Comparison of ENCODE assay signal across 8 cellular contexts in the genomic region with DNA sequence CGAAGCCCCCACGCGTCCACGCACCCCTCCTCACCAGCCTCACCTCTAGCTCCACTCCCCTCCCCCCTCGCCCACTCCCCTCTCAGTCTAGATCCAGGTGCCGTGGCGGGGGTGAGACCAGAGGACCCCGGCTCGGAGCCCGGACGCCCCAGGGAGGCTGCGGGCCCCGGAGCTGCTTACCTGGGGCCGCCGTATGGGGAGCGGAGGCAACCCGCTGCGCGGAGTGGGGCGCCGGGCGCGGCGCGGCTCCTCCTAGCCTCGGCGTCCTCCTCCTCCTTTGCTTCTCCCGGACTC. TPM values are rescaled to one million over a fixed set of nuclear protein-coding genes. Genes with fewer than 3 reads are reported as not detected.
DNase-seq lines count a peak whose midpoint lies in the region; ATAC-seq and TF ChIP-seq lines count a peak whose summit lies in the region.

No MANE protein-coding gene starts in this region.

- in situ Hi-C loops in gastrocnemius medialis (cut with MboI; ENCODE audit: low sequenced_read_pairs in 4 of 4), result loop anchor here in 1 of 4 donors (25.0 kb wide), 1 partner anchor 474 kb away; no protein-coding TSS in a partner anchor
- in situ Hi-C loops in KBM-7 (cut with MboI; ENCODE audit: low pct_unique_long_range_greater_than_20kb, low sequenced_read_pairs), result no loop called here

- peak overlapping the region; percentile 79 for H3K4me3 ChIP-seq in SK-N-MC
- peak overlapping the region; percentile 72 for H3K4me3 ChIP-seq in fibroblast of villous mesenchyme (ENCODE audit: low read depth, low read length)
- peak overlapping the region; percentile 60 to 90 (median 68) for H3K4me3 ChIP-seq in gastrocnemius medialis

- TF ChIP-seq POLR2A in gastrocnemius medialis (IDR thresholded peaks at IDR 0.05), result no peak

- H3K27me3 ChIP-seq in gastrocnemius medialis, result peaks cover 0 to 4% (median 0%) of the 10 kb centered on the region in 3 donors

- no peak for DNase-seq in SK-N-MC (ENCODE audit: low read depth, low spot score)
- DNase-seq in fibroblast of villous mesenchyme (ENCODE audit: low read depth), result no peak
- DNase-seq in gastrocnemius medialis, result no peak
- DNase-seq in KBM-7, result no peak
- DNase-seq in NCI-H2107 treated with DMSO at 0.1 percent for 48 hours (lab: John Stamatoyannopoulos, UW; ENCODE audit: unreplicated experiment), result no peak
- DNase-seq in NCI-H510A (lab: John Stamatoyannopoulos, UW), result no peak

- ATAC-seq in GM18868 (IDR thresholded peaks at IDR 0.05; ENCODE audit: unreplicated experiment), result peak; percentile 27
- no peak for ATAC-seq in gastrocnemius medialis
- ATAC-seq in GM18861 (IDR thresholded peaks at IDR 0.05; ENCODE audit: unreplicated experiment), result no peak

- no peaks in the 10 kb centered on the region for H3K36me3 ChIP-seq in SK-N-MC (ENCODE audit: insufficient read depth, low read length)
- H3K36me3 ChIP-seq in gastrocnemius medialis, result no peaks in the 10 kb centered on the region

- no peaks in the 10 kb centered on the region for H3K9me3 ChIP-seq in SK-N-MC (ENCODE audit: low read depth, low read length)
- H3K9me3 ChIP-seq in gastrocnemius medialis, result no peaks in the 10 kb centered on the region

- H3K27ac ChIP-seq in SK-N-MC (no peak overlapping the region), gastrocnemius medialis (peak overlapping the region; percentile 63 to 74 (median 70))

- intact Hi-C loops in gastrocnemius medialis (cut with DNase I; ENCODE audit: low total_unique reads), result loop anchor here (5.0 to 10.0 kb wide), 2 partner anchors 352 to 484 kb away; no protein-coding TSS in a partner anchor

- TF ChIP-seq CTCF in fibroblast of villous mesenchyme (IDR thresholded peaks at IDR 0.05; ENCODE audit: insufficient read depth, low read depth, low read length) (no peak), gastrocnemius medialis (IDR thresholded peaks at IDR 0.05 in 4 of 5, conservative IDR thresholded peaks at IDR 0.05 in 1 of 5) (no peak)

- H3K4me1 ChIP-seq in gastrocnemius medialis, result peaks cover 9 to 21% of the 10 kb centered on the region in 2 donors

- no peak overlapping the region for H3K9ac ChIP-seq in SK-N-MC (ENCODE audit: insufficient read length)

RNA-seq across cellular contexts. Expression of gene ENOX1, which starts 0.4 kb away (rescaled TPM):
- total RNA-seq in fibroblast of villous mesenchyme (1.3 and 2.2 TPM in 2 replicates), gastrocnemius medialis (1 to 10 TPM in 3 of 4 donors, under 1 TPM in 1; 0.46 to 3.5 (median 1.8) TPM)
